11 cellular contexts compared by ENCODE assay signal in genomic region chr3:17044844-17045243, GRCh38.
DNase-seq lines count a peak whose midpoint lies in the region; ATAC-seq and TF ChIP-seq lines count a peak whose summit lies in the region.
"Had no signal": no experiment of that assay in that cellular context is flagged by ENCODE, and none has a peak within 500 bp of the region (broad histone marks: within the 10 kb centered on the region; RNA-seq: fewer than 3 reads in every experiment).

No MANE protein-coding gene starts in this region.

- no peak overlapping the region for H3K27ac ChIP-seq in dorsolateral prefrontal cortex

- no peaks in the 10 kb centered on the region for H3K27me3 ChIP-seq in dorsolateral prefrontal cortex

- peak overlapping the region; percentile 50 for H3K27ac Mint-ChIP-seq in activated naive CD8-positive, alpha-beta T cell
- no peak overlapping the region for H3K27ac Mint-ChIP-seq in activated naive CD8-positive, alpha-beta T cell treated with anti-CD3 and anti-CD28 coated beads for 36 hours
- H3K27ac Mint-ChIP-seq: activated CD4-positive, alpha-beta memory T cell treated with anti-CD3 and anti-CD28 coated beads, Interleukin-2, amount 10 ng/mL, durations not matched to agents 7 days and 5 days had no signal

- DNase-seq in activated naive CD8-positive, alpha-beta T cell treated with anti-CD3 and anti-CD28 coated beads for 36 hours: no peak
- DNase-seq in dorsolateral prefrontal cortex (no peak), GOT3 (lab: John Stamatoyannopoulos, UW) (no peak)
- no peak for DNase-seq in stimulated activated CD4-positive, alpha-beta T cell treated with anti-CD3 and anti-CD28 coated beads, Interleukin-12 subunit alpha, Interleukin-12 subunit beta, amount 100 ng/mL, for 4 hours
- DNase-seq: activated CD4-positive, alpha-beta memory T cell treated with anti-CD3 and anti-CD28 coated beads, Interleukin-2, amount 10 ng/mL, durations not matched to agents 7 days and 5 days; NCI-H1417 treated with DMSO at 0.1 percent for 48 hours had no signal

- no peak for TF ChIP-seq CTCF in dorsolateral prefrontal cortex (IDR thresholded peaks at IDR 0.05 in 54 of 56, conservative IDR thresholded peaks at IDR 0.05 in 2 of 56; ENCODE audit: low read depth in 1 of 56, partially characterized antibody in 56 of 56)

- ATAC-seq in GM21717 (IDR thresholded peaks at IDR 0.05; ENCODE audit: unreplicated experiment) (peak; percentile 94), HG03175 (IDR thresholded peaks at IDR 0.05; ENCODE audit: unreplicated experiment) (peak; percentile 71), esophagus mucosa (no peak)
- ATAC-seq: sciatic nerve had no signal

- H3K4me3 Mint-ChIP-seq in activated naive CD8-positive, alpha-beta T cell: no peak overlapping the region
- H3K4me3 Mint-ChIP-seq in activated naive CD8-positive, alpha-beta T cell treated with anti-CD3 and anti-CD28 coated beads for 36 hours: no peak overlapping the region
- H3K4me3 Mint-ChIP-seq: activated CD4-positive, alpha-beta memory T cell treated with anti-CD3 and anti-CD28 coated beads, Interleukin-2, amount 10 ng/mL, durations not matched to agents 7 days and 5 days had no signal

- peaks cover 49% of the 10 kb centered on the region for H3K36me3 Mint-ChIP-seq in activated naive CD8-positive, alpha-beta T cell
- H3K36me3 Mint-ChIP-seq in activated naive CD8-positive, alpha-beta T cell treated with anti-CD3 and anti-CD28 coated beads for 36 hours: peaks cover 57% of the 10 kb centered on the region

- intact Hi-C loops in dorsolateral prefrontal cortex (cut with DNase I): no loop called here

- H3K4me1 Mint-ChIP-seq in activated naive CD8-positive, alpha-beta T cell (ENCODE audit: low read depth): peaks cover 22% of the 10 kb centered on the region
- H3K4me1 Mint-ChIP-seq in activated naive CD8-positive, alpha-beta T cell treated with anti-CD3 and anti-CD28 coated beads for 36 hours: peaks cover 25% of the 10 kb centered on the region

- H3K4me3 ChIP-seq in dorsolateral prefrontal cortex: no peak overlapping the region

- no peaks in the 10 kb centered on the region for H3K27me3 Mint-ChIP-seq in activated naive CD8-positive, alpha-beta T cell
- no peaks in the 10 kb centered on the region for H3K27me3 Mint-ChIP-seq in activated naive CD8-positive, alpha-beta T cell treated with anti-CD3 and anti-CD28 coated beads for 36 hours
- H3K27me3 Mint-ChIP-seq: activated CD4-positive, alpha-beta memory T cell treated with anti-CD3 and anti-CD28 coated beads, Interleukin-2, amount 10 ng/mL, durations not matched to agents 7 days and 5 days had no signal

- peaks cover 12% of the 10 kb centered on the region for H3K9me3 Mint-ChIP-seq in activated naive CD8-positive, alpha-beta T cell (ENCODE audit: low read depth)
- peaks cover 11% of the 10 kb centered on the region for H3K9me3 Mint-ChIP-seq in activated naive CD8-positive, alpha-beta T cell treated with anti-CD3 and anti-CD28 coated beads for 36 hours
